In genomic region chr6:150189176-150189575, GRCh38 we compare ENCODE assay signal across 28 cellular contexts. TPM values are rescaled to one million over a fixed set of nuclear protein-coding genes. Genes with fewer than 3 reads are reported as not detected.
A peak's percentile ranks its signal among the peaks of the same experiment; 100 is the strongest.
DNase-seq lines count a peak whose midpoint lies in the region; ATAC-seq and TF ChIP-seq lines count a peak whose summit lies in the region.
"Had no signal": no experiment of that assay in that cellular context is flagged by ENCODE, and none has a peak within 500 bp of the region (broad histone marks: within the 10 kb centered on the region; RNA-seq: fewer than 3 reads in every experiment).

No MANE protein-coding gene starts in this region.

- H3K36me3 Mint-ChIP-seq in WTC11 (no peaks in the 10 kb centered on the region), glutamatergic neuron (ENCODE audit: unreplicated experiment) (peaks cover 9% of the 10 kb centered on the region)
- no peaks in the 10 kb centered on the region for H3K36me3 Mint-ChIP-seq in naive thymus-derived CD8-positive, alpha-beta T cell
- H3K36me3 Mint-ChIP-seq: activated naive CD8-positive, alpha-beta T cell; immature natural killer cell; neural progenitor cell had no signal

- TF ChIP-seq CTCF in A673 (conservative IDR thresholded peaks at IDR 0.05; ENCODE audit: low read depth, low read length) (0 out of 2 replicates have a peak, but pooled peaks have one; percentile 18), GM06990 (IDR thresholded peaks at IDR 0.05; ENCODE audit: insufficient read depth, low read length, poor library complexity, severe bottlenecking) (peak; percentile 27), WTC11 (IDR thresholded peaks at IDR 0.05) (no peak), glutamatergic neuron (IDR thresholded peaks at IDR 0.05; ENCODE audit: partially characterized antibody, unreplicated experiment) (no peak)

- no peaks in the 10 kb centered on the region for H3K9me3 ChIP-seq in A673 (ENCODE audit: low read depth, low read length, poor library complexity, severe bottlenecking)
- H3K9me3 ChIP-seq: pancreas, upper lobe of right lung had no signal

- H3K9me3 Mint-ChIP-seq in WTC11 (peaks cover 18% of the 10 kb centered on the region), glutamatergic neuron (ENCODE audit: unreplicated experiment) (peaks cover 3% of the 10 kb centered on the region)
- H3K9me3 Mint-ChIP-seq in naive thymus-derived CD8-positive, alpha-beta T cell = peaks cover 0 to 7% (median 0%) of the 10 kb centered on the region in 9 donors
- H3K9me3 Mint-ChIP-seq: immature natural killer cell; T-helper 2 cell treated with Interferon-gamma antibody and Interleukin-4, amounts not matched to agents 5 μg/mL and 100 μg/mL, for 36 hours had no signal

- H3K27me3 Mint-ChIP-seq in WTC11 (ENCODE audit: low read depth) = no peaks in the 10 kb centered on the region
- peaks cover 5% of the 10 kb centered on the region for H3K27me3 Mint-ChIP-seq in glutamatergic neuron (ENCODE audit: unreplicated experiment)
- peaks cover 8 to 45% (median 8%) of the 10 kb centered on the region in 5 donors for H3K27me3 Mint-ChIP-seq in naive thymus-derived CD8-positive, alpha-beta T cell

- no peaks in the 10 kb centered on the region for H3K4me1 ChIP-seq in A673 (ENCODE audit: insufficient read depth, low read length, poor library complexity, severe bottlenecking)
- H3K4me1 ChIP-seq: neural progenitor cell, pancreas had no signal

- intact Hi-C loops in A673 (cut with micrococcal nuclease; ENCODE audit: unreplicated experiment) = no loop called here

- no peaks in the 10 kb centered on the region for H3K36me3 ChIP-seq in A673 (ENCODE audit: insufficient read depth, low read length, poor library complexity, severe bottlenecking)
- no peaks in the 10 kb centered on the region for H3K36me3 ChIP-seq in GM06990 (ENCODE audit: control insufficient read depth, insufficient read depth, low read length)
- H3K36me3 ChIP-seq: BLaER1, neural progenitor cell, pancreas, upper lobe of right lung had no signal

- BruUV-seq in A673 (replicated peaks; lab: Mats Ljungman, UMichigan) = no TSS peak

- 0 out of 2 replicates have a peak, but pooled peaks have one; percentile 41 for ATAC-seq in WTC11
- no peak for ATAC-seq in naive thymus-derived CD8-positive, alpha-beta T cell
- ATAC-seq: left cardiac atrium, pancreas, Right ventricle myocardium inferior, upper lobe of right lung had no signal

- no peak for DNase-seq in A673 (ENCODE audit: low spot score)
- no peak for DNase-seq in GM06990 (ENCODE audit: extremely low read depth, insufficient read length)
- DNase-seq in NCI-H69 (lab: John Stamatoyannopoulos, UW) = peak; percentile 49
- DNase-seq in WTC11 (ENCODE audit: low spot score) = no peak
- no peak for DNase-seq in C1 segment of cervical spinal cord (lab: John Stamatoyannopoulos, UW)
- no peak for DNase-seq in glutamatergic neuron
- DNase-seq in naive thymus-derived CD8-positive, alpha-beta T cell = no peak
- DNase-seq in KG1 (lab: John Stamatoyannopoulos, UW) = no peak
- DNase-seq: activated CD4-positive, alpha-beta T cell treated with anti-CD3 and anti-CD28 coated beads for 48 hours; activated T-cell treated with anti-CD3 and anti-CD28 coated beads for 4 hours; immature natural killer cell; left cardiac atrium; NCI-H2029; NCI-H345; NCI-H774; pancreas; PC-9; retina; stimulated activated naive CD4-positive, alpha-beta T cell; upper lobe of right lung had no signal

- H3K27ac Mint-ChIP-seq in WTC11 (no peak overlapping the region), glutamatergic neuron (ENCODE audit: unreplicated experiment) (no peak overlapping the region)
- H3K27ac Mint-ChIP-seq in naive thymus-derived CD8-positive, alpha-beta T cell = no peak overlapping the region
- H3K27ac Mint-ChIP-seq: activated naive CD8-positive, alpha-beta T cell; immature natural killer cell; neural progenitor cell; T-helper 2 cell treated with Interferon-gamma antibody and Interleukin-4, amounts not matched to agents 5 μg/mL and 100 μg/mL, for 36 hours had no signal

- CTCF ChIA-PET in A673 (lab: Charles Lee) (no interaction called here), WTC11 (lab: Charles Lee) (no interaction called here)

- H3K27ac ChIP-seq in A673 (ENCODE audit: low read depth, low read length, poor library complexity, severe bottlenecking) = no peak overlapping the region
- H3K27ac ChIP-seq: BLaER1, neural progenitor cell, pancreas, PC-9, skin epidermis, upper lobe of right lung, VCaP had no signal

- no peak overlapping the region for H3K4me3 Mint-ChIP-seq in WTC11
- no peak overlapping the region for H3K4me3 Mint-ChIP-seq in glutamatergic neuron (ENCODE audit: unreplicated experiment)
- no peak overlapping the region for H3K4me3 Mint-ChIP-seq in naive thymus-derived CD8-positive, alpha-beta T cell
- H3K4me3 Mint-ChIP-seq: activated naive CD8-positive, alpha-beta T cell; immature natural killer cell; neural progenitor cell; T-helper 2 cell treated with Interferon-gamma antibody and Interleukin-4, amounts not matched to agents 5 μg/mL and 100 μg/mL, for 36 hours had no signal

- POLR2A ChIA-PET in A673 (lab: Charles Lee; ENCODE audit: low non-redundant PET) = no interaction called here
- POLR2A ChIA-PET in WTC11 (lab: Charles Lee) = no interaction called here
- POLR2A ChIA-PET in naive thymus-derived CD8-positive, alpha-beta T cell (lab: Charles Lee) = no interaction called here

- H3K4me1 Mint-ChIP-seq in WTC11 = no peaks in the 10 kb centered on the region; the same call in 1 of the 2 replicates
- peaks cover 2% of the 10 kb centered on the region for H3K4me1 Mint-ChIP-seq in glutamatergic neuron (ENCODE audit: low read depth, unreplicated experiment)
- peaks cover 0 to 15% (median under 1%) of the 10 kb centered on the region in 4 donors for H3K4me1 Mint-ChIP-seq in naive thymus-derived CD8-positive, alpha-beta T cell
- H3K4me1 Mint-ChIP-seq: immature natural killer cell, neural progenitor cell had no signal

- H3K4me3 ChIP-seq in A673 (ENCODE audit: low read depth, low read length, poor library complexity, severe bottlenecking) (no peak overlapping the region), GM06990 (replicated peaks; ENCODE audit: low read depth, low read length) (no peak overlapping the region)
- H3K4me3 ChIP-seq: BLaER1, neural progenitor cell, pancreas, PC-9, skin epidermis, upper lobe of right lung had no signal

- no peaks in the 10 kb centered on the region for H3K27me3 ChIP-seq in A673 (replicated peaks; ENCODE audit: insufficient read depth, low read depth, low read length, poor library complexity)
- H3K27me3 ChIP-seq in GM06990 (replicated peaks; ENCODE audit: control insufficient read depth, insufficient read depth, low read length) = no peaks in the 10 kb centered on the region; the same call in 1 of the 2 replicates
- H3K27me3 ChIP-seq: BLaER1, neural progenitor cell, pancreas, upper lobe of right lung had no signal

TF ChIP-seq in WTC11, 78 proteins besides CTCF, POLR2A, EP300 and RAD21 (continues in another document):
- no peak for TF ChIP-seq TCF7 (CRISPR knock-in tag; IDR thresholded peaks at IDR 0.05; ENCODE audit: low read depth)
- no peak for TF ChIP-seq GRHL2 (CRISPR knock-in tag; IDR thresholded peaks at IDR 0.05; ENCODE audit: insufficient replicate concordance, severe bottlenecking)
- TF ChIP-seq TEAD1 (CRISPR knock-in tag; IDR thresholded peaks at IDR 0.05) = no peak
- TF ChIP-seq GTF2I (CRISPR knock-in tag; conservative IDR thresholded peaks at IDR 0.05) = no peak
- TF ChIP-seq ETV6 (CRISPR knock-in tag; IDR thresholded peaks at IDR 0.05) = no peak
- no peak for TF ChIP-seq CREB1 (CRISPR knock-in tag; IDR thresholded peaks at IDR 0.05)
- no peak for TF ChIP-seq NR1H2 (CRISPR knock-in tag; IDR thresholded peaks at IDR 0.05)
- TF ChIP-seq TEAD4 (CRISPR knock-in tag; IDR thresholded peaks at IDR 0.05) = no peak
- no peak for TF ChIP-seq CBFB (CRISPR knock-in tag; IDR thresholded peaks at IDR 0.05; ENCODE audit: low read depth)
- TF ChIP-seq ZBTB21 (CRISPR knock-in tag; IDR thresholded peaks at IDR 0.05; ENCODE audit: borderline replicate concordance) = no peak
- no peak for TF ChIP-seq KAT7 (CRISPR knock-in tag; IDR thresholded peaks at IDR 0.05; ENCODE audit: borderline replicate concordance)
- no peak for TF ChIP-seq AFF4 (CRISPR knock-in tag; IDR thresholded peaks at IDR 0.05; ENCODE audit: borderline replicate concordance)
- no peak for TF ChIP-seq MXD4 (CRISPR knock-in tag; IDR thresholded peaks at IDR 0.05; ENCODE audit: borderline replicate concordance)

RNA-seq across cellular contexts. Expression of gene PPP1R14C, which starts 46.3 kb away (rescaled TPM):
- 3.5 and 4.6 TPM in 2 replicates for total RNA-seq in A673 (2021)
- total RNA-seq in WTC11 (2021) = 0.66 to 1.1 TPM (median 0.80 TPM) in 3 replicates
- 4.1 TPM for total RNA-seq in glutamatergic neuron (ENCODE audit: unreplicated experiment)
- not detected for total RNA-seq in naive thymus-derived CD8-positive, alpha-beta T cell
- under 1 TPM in 1 of 3 donors, not detected in 2; 0.24 TPM for polyA plus RNA-seq in naive thymus-derived CD8-positive, alpha-beta T cell
- polyA plus RNA-seq: AG04450 had no signal

Comparison
In these comparisons a context has a peak if more than half of its experiments do, and no peak if none do; other contexts are left out.
1. CTCF ChIP-seq: peak in A673 (single experiment) and GM06990 (single experiment); none in WTC11 (single experiment) and glutamatergic neuron (single experiment).